Comparison of ENCODE assay signal across 1 cellular context in the genomic region with DNA sequence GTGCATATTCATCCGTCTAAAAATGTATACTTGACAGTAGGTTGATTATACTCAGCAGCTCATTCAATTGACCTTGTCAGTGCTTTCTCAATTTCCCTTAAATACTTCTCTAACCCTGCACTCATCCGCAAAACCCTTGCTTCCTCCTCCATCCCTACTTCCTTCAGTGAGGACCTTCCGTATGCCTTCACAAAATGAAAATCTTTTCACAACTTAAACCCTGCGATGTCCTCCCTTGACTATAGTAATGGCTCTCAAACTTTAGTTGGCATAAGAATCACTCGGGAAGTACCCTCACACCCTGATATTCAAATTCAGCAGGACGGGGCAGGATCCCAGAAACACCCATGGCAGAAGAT.
TF ChIP-seq lines count a peak whose summit lies in the region.

No MANE protein-coding gene starts in this region.

TF ChIP-seq in WTC11, 78 proteins besides CTCF, POLR2A, EP300 and RAD21 (continued from another document):
- TF ChIP-seq, protein P1, sequence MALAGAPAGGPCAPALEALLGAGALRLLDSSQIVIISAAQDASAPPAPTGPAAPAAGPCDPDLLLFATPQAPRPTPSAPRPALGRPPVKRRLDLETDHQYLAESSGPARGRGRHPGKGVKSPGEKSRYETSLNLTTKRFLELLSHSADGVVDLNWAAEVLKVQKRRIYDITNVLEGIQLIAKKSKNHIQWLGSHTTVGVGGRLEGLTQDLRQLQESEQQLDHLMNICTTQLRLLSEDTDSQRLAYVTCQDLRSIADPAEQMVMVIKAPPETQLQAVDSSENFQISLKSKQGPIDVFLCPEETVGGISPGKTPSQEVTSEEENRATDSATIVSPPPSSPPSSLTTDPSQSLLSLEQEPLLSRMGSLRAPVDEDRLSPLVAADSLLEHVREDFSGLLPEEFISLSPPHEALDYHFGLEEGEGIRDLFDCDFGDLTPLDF (CRISPR knock-in tag; IDR thresholded peaks at IDR 0.05) = no peak
- TF ChIP-seq CREM (CRISPR knock-in tag; IDR thresholded peaks at IDR 0.05) = no peak
- no peak for TF ChIP-seq HMGA2 (CRISPR knock-in tag; IDR thresholded peaks at IDR 0.05)
- no peak for TF ChIP-seq ZNF423 (CRISPR knock-in tag; IDR thresholded peaks at IDR 0.05)
- TF ChIP-seq, protein P2, sequence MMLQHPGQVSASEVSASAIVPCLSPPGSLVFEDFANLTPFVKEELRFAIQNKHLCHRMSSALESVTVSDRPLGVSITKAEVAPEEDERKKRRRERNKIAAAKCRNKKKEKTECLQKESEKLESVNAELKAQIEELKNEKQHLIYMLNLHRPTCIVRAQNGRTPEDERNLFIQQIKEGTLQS (CRISPR knock-in tag; conservative IDR thresholded peaks at IDR 0.05) = no peak
- TF ChIP-seq SOX15 (CRISPR knock-in tag; IDR thresholded peaks at IDR 0.05) = no peak
- TF ChIP-seq JAZF1 (CRISPR knock-in tag; IDR thresholded peaks at IDR 0.05) = no peak
- TF ChIP-seq, protein P3, sequence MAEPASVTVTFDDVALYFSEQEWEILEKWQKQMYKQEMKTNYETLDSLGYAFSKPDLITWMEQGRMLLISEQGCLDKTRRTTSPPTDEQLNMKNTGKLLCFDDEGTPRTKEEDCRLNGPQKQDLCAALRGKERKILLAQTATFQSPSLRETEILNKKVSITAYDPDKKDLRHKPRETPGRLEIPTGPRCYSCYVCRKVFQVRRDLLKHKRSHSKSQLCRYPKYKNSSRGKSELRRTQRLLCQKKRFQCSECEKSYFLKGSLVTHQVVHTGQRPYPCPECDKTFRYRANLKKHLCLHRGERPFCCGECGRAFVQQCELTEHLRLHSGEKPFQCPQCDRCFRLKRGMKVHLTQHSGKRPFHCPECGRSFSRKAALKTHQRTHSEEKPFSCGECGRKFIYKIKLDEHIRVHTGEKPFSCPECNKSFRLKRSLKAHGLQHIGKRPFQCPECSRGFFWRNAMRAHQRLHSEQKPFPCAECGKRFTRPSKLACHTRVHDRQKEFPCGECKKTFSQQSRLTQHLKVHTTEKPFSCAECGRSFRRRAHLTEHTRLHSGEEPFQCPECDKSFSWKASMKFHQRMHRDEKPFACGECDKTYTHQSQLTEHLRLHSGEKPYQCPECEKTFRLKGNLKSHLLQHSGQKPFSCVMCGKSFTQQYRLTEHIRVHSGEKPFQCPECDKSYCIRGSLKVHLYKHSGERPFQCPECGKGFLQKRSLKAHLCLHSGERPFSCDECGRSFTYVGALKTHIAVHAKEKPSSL (CRISPR knock-in tag; conservative IDR thresholded peaks at IDR 0.05) = no peak
- no peak for TF ChIP-seq GRHL2 (CRISPR knock-in tag; IDR thresholded peaks at IDR 0.05; ENCODE audit: insufficient replicate concordance, severe bottlenecking)
- TF ChIP-seq, protein P4, sequence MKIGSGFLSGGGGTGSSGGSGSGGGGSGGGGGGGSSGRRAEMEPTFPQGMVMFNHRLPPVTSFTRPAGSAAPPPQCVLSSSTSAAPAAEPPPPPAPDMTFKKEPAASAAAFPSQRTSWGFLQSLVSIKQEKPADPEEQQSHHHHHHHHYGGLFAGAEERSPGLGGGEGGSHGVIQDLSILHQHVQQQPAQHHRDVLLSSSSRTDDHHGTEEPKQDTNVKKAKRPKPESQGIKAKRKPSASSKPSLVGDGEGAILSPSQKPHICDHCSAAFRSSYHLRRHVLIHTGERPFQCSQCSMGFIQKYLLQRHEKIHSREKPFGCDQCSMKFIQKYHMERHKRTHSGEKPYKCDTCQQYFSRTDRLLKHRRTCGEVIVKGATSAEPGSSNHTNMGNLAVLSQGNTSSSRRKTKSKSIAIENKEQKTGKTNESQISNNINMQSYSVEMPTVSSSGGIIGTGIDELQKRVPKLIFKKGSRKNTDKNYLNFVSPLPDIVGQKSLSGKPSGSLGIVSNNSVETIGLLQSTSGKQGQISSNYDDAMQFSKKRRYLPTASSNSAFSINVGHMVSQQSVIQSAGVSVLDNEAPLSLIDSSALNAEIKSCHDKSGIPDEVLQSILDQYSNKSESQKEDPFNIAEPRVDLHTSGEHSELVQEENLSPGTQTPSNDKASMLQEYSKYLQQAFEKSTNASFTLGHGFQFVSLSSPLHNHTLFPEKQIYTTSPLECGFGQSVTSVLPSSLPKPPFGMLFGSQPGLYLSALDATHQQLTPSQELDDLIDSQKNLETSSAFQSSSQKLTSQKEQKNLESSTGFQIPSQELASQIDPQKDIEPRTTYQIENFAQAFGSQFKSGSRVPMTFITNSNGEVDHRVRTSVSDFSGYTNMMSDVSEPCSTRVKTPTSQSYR (CRISPR knock-in tag; IDR thresholded peaks at IDR 0.05) = no peak
- no peak for TF ChIP-seq GABPB1 (CRISPR knock-in tag; IDR thresholded peaks at IDR 0.05)
- no peak for TF ChIP-seq FOXK1 (CRISPR knock-in tag; IDR thresholded peaks at IDR 0.05)
